1 cellular context compared by ENCODE assay signal in the genomic region with DNA sequence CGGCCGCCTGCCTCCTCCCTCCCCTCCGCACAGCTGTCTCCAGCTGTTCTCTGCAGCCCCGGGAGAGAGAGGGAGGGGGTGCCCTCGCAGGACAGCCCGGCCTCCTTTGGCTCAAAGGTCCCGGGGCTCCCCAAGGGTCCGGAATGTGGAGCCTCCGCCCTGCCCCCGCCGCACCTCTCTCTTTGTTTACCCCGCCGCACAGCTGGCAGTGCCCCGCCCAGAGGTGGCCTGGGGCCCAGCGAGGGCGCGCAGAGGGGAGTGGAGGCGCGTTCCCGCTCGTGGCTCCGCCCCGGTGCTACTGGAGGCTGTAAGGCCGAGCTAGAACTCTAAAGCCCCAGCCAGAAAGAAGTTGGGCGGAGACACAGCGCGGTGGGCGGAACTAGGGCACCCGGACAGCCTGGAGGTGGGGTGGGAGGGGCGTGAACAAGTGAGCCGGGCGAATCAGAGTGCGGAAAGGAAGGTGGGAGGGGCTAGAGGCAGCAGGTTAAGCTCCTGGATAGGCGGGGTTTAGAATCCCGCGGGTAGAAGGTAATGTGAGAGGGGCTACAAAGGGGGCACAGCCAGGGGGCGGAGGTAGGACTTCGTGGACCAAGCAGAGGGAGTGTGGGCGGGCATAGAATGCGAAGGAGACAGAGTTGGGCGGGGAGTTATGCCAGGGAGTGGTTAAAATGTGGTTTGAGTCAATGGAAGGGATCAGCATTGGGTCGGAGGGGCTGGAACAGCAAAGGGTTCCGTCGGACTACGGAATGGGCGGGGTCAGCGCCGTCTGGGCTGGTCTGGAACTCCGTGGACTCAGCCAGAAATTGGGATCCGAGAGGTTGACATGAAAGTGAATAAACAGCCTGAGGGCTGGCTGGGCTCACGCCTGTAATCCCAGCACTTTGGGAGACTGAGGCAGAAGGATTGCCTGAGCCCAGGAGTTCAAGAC.
A peak's percentile ranks its signal among the peaks of the same experiment; 100 is the strongest.
TF ChIP-seq lines count a peak whose summit lies in the region.

No MANE protein-coding gene starts in this region.

TF ChIP-seq in HepG2, 621 proteins besides CTCF, POLR2A, EP300 and RAD21 (continued from another document and continues in another):
- TF ChIP-seq ZNF704 (CRISPR knock-in tag; IDR thresholded peaks at IDR 0.05; ENCODE audit: borderline replicate concordance) (0 out of 2 replicates have a peak, but pooled peaks have one; percentile 33), XRCC5 (optimal IDR thresholded peaks at IDR 0.05; ENCODE audit: low read length) (peak; percentile 85), PCBP1 (IDR thresholded peaks at IDR 0.05; ENCODE audit: borderline replicate concordance, low read depth, low read length) (0 out of 2 replicates have a peak, but pooled peaks have one; percentile 37), SMYD3 (CRISPR knock-in tag; IDR thresholded peaks at IDR 0.05) (no peak; the same call in 1 of the 2 replicates), ZNF280B (CRISPR knock-in tag; IDR thresholded peaks at IDR 0.05; ENCODE audit: borderline replicate concordance) (peak; percentile 57; the same call in 1 of the 2 replicates), ZNF501 (CRISPR knock-in tag; IDR thresholded peaks at IDR 0.05) (peak; percentile 88), RARG (CRISPR knock-in tag; IDR thresholded peaks at IDR 0.05; ENCODE audit: low read depth) (no peak), PRDM15 (CRISPR knock-in tag; IDR thresholded peaks at IDR 0.05) (peak; percentile 88), SUZ12 (IDR thresholded peaks at IDR 0.05; ENCODE audit: low read depth, low read length) (no peak), MEIS2 (CRISPR knock-in tag; IDR thresholded peaks at IDR 0.05) (peak; percentile 79; the same call in 1 of the 2 replicates), PHF21A (CRISPR knock-in tag; IDR thresholded peaks at IDR 0.05) (peak; percentile 100), EEA1 (CRISPR knock-in tag; IDR thresholded peaks at IDR 0.05; ENCODE audit: borderline replicate concordance) (no peak), GATAD2A (CRISPR knock-in tag; IDR thresholded peaks at IDR 0.05) (peak; percentile 93), ZNF552 (CRISPR knock-in tag; IDR thresholded peaks at IDR 0.05; ENCODE audit: borderline replicate concordance) (no peak; the same call in 1 of the 2 replicates), TFDP1 (CRISPR knock-in tag; IDR thresholded peaks at IDR 0.05; ENCODE audit: borderline replicate concordance) (peak; percentile 71; the same call in 1 of the 2 replicates), ZNF430 (CRISPR knock-in tag; IDR thresholded peaks at IDR 0.05) (peak; percentile 78), JUNB (CRISPR knock-in tag; IDR thresholded peaks at IDR 0.05; ENCODE audit: borderline replicate concordance) (no peak), HNRNPUL1 (IDR thresholded peaks at IDR 0.05; ENCODE audit: low read depth, low read length) (peak; percentile 61; the same call in 1 of the 2 replicates), PAF1 (CRISPR knock-in tag; IDR thresholded peaks at IDR 0.05) (no peak), REL (CRISPR knock-in tag; conservative IDR thresholded peaks at IDR 0.05) (peak; percentile 67; the same call in 1 of the 2 replicates), ZMYM2 (CRISPR knock-in tag; IDR thresholded peaks at IDR 0.05) (peak; percentile 34; the same call in 1 of the 2 replicates), KDM6A (CRISPR knock-in tag; IDR thresholded peaks at IDR 0.05; ENCODE audit: low read depth) (peak; percentile 91), RAD51 (IDR thresholded peaks at IDR 0.05; ENCODE audit: borderline replicate concordance) (no peak), HNRNPLL (IDR thresholded peaks at IDR 0.05; ENCODE audit: low read depth, low read length, poor library complexity, severe bottlenecking) (peak; percentile 88)
- TF ChIP-seq, protein P1, sequence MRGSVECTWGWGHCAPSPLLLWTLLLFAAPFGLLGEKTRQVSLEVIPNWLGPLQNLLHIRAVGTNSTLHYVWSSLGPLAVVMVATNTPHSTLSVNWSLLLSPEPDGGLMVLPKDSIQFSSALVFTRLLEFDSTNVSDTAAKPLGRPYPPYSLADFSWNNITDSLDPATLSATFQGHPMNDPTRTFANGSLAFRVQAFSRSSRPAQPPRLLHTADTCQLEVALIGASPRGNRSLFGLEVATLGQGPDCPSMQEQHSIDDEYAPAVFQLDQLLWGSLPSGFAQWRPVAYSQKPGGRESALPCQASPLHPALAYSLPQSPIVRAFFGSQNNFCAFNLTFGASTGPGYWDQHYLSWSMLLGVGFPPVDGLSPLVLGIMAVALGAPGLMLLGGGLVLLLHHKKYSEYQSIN (CRISPR knock-in tag; IDR thresholded peaks at IDR 0.05; ENCODE audit: borderline replicate concordance) = no peak
- TF ChIP-seq, protein P2, sequence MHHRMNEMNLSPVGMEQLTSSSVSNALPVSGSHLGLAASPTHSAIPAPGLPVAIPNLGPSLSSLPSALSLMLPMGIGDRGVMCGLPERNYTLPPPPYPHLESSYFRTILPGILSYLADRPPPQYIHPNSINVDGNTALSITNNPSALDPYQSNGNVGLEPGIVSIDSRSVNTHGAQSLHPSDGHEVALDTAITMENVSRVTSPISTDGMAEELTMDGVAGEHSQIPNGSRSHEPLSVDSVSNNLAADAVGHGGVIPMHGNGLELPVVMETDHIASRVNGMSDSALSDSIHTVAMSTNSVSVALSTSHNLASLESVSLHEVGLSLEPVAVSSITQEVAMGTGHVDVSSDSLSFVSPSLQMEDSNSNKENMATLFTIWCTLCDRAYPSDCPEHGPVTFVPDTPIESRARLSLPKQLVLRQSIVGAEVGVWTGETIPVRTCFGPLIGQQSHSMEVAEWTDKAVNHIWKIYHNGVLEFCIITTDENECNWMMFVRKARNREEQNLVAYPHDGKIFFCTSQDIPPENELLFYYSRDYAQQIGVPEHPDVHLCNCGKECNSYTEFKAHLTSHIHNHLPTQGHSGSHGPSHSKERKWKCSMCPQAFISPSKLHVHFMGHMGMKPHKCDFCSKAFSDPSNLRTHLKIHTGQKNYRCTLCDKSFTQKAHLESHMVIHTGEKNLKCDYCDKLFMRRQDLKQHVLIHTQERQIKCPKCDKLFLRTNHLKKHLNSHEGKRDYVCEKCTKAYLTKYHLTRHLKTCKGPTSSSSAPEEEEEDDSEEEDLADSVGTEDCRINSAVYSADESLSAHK (CRISPR knock-in tag; IDR thresholded peaks at IDR 0.05; ENCODE audit: borderline replicate concordance) = no peak
- TF ChIP-seq, protein P3, sequence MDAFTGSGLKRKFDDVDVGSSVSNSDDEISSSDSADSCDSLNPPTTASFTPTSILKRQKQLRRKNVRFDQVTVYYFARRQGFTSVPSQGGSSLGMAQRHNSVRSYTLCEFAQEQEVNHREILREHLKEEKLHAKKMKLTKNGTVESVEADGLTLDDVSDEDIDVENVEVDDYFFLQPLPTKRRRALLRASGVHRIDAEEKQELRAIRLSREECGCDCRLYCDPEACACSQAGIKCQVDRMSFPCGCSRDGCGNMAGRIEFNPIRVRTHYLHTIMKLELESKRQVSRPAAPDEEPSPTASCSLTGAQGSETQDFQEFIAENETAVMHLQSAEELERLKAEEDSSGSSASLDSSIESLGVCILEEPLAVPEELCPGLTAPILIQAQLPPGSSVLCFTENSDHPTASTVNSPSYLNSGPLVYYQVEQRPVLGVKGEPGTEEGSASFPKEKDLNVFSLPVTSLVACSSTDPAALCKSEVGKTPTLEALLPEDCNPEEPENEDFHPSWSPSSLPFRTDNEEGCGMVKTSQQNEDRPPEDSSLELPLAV (CRISPR knock-in tag; conservative IDR thresholded peaks at IDR 0.05; ENCODE audit: low read depth) = no peak
- TF ChIP-seq, protein P4, sequence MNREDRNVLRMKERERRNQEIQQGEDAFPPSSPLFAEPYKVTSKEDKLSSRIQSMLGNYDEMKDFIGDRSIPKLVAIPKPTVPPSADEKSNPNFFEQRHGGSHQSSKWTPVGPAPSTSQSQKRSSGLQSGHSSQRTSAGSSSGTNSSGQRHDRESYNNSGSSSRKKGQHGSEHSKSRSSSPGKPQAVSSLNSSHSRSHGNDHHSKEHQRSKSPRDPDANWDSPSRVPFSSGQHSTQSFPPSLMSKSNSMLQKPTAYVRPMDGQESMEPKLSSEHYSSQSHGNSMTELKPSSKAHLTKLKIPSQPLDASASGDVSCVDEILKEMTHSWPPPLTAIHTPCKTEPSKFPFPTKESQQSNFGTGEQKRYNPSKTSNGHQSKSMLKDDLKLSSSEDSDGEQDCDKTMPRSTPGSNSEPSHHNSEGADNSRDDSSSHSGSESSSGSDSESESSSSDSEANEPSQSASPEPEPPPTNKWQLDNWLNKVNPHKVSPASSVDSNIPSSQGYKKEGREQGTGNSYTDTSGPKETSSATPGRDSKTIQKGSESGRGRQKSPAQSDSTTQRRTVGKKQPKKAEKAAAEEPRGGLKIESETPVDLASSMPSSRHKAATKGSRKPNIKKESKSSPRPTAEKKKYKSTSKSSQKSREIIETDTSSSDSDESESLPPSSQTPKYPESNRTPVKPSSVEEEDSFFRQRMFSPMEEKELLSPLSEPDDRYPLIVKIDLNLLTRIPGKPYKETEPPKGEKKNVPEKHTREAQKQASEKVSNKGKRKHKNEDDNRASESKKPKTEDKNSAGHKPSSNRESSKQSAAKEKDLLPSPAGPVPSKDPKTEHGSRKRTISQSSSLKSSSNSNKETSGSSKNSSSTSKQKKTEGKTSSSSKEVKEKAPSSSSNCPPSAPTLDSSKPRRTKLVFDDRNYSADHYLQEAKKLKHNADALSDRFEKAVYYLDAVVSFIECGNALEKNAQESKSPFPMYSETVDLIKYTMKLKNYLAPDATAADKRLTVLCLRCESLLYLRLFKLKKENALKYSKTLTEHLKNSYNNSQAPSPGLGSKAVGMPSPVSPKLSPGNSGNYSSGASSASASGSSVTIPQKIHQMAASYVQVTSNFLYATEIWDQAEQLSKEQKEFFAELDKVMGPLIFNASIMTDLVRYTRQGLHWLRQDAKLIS (CRISPR knock-in tag; IDR thresholded peaks at IDR 0.05) = no peak
